Comparison of ENCODE assay signal across 12 cellular contexts in the genomic region with DNA sequence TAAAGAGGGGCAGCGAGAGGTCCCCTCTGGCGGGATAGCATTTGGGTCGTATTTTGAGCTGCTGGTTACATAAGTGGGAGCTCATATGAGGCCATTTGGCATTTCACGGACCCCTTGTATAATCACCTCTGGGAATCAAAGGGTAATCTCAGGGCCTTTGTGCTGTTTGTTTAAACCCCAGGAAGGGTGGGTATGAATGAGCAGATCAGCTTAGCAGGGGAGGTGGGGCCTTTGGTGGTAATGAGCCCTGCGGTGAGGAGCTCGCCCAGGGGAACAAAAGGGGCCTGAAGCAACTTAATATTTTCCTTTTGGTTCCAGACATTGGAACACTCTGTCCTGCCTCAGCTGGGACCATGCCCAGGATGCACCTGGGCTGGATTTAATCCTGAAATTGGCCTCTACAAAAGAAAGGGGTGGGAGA. TPM values are rescaled to one million over a fixed set of nuclear protein-coding genes. Genes with fewer than 3 reads are reported as not detected.
A peak's percentile ranks its signal among the peaks of the same experiment; 100 is the strongest.
DNase-seq lines count a peak whose midpoint lies in the region; ATAC-seq and TF ChIP-seq lines count a peak whose summit lies in the region.
"Had no signal": no experiment of that assay in that cellular context is flagged by ENCODE, and none has a peak within 500 bp of the region (broad histone marks: within the 10 kb centered on the region; RNA-seq: fewer than 3 reads in every experiment).

No MANE protein-coding gene starts in this region.

- DNase-seq in GM03348 (ENCODE audit: low spot score) (peak; percentile 2), NCI-H69 (lab: John Stamatoyannopoulos, UW) (peak; percentile 85), right atrium auricular region (ENCODE audit: low spot score) (peak; percentile 54), skeletal muscle cell (ENCODE audit: low read depth) (peak; percentile 62), hypothalamus (lab: John Stamatoyannopoulos, UW) (no peak)
- DNase-seq in activated CD4-positive, alpha-beta T cell treated with anti-CD3 and anti-CD28 coated beads, Interleukin-2, amount 50 U/mL, for 48 hours, result no peak
- no peak for DNase-seq in activated naive CD8-positive, alpha-beta T cell treated with anti-CD3 and anti-CD28 coated beads, Interleukin-2, amount 50 U/mL, for 24 hours
- DNase-seq: COR-L47, foreskin keratinocyte, NCI-H524 treated with DMSO at 0.1 percent for 48 hours, upper lobe of right lung had no signal

- no peaks in the 10 kb centered on the region for H3K9me3 Mint-ChIP-seq in activated naive CD8-positive, alpha-beta T cell treated with anti-CD3 and anti-CD28 coated beads, Interleukin-2, amount 50 U/mL, for 24 hours

- H3K27ac Mint-ChIP-seq in activated naive CD8-positive, alpha-beta T cell treated with anti-CD3 and anti-CD28 coated beads, Interleukin-2, amount 50 U/mL, for 24 hours, result no peak overlapping the region

- ATAC-seq in activated naive CD8-positive, alpha-beta T cell treated with anti-CD3 and anti-CD28 coated beads, Interleukin-2, amount 50 U/mL, for 24 hours, result no peak
- ATAC-seq in esophagus mucosa, result no peak
- ATAC-seq: foreskin keratinocyte, upper lobe of right lung had no signal

- H3K4me1 Mint-ChIP-seq in activated naive CD8-positive, alpha-beta T cell treated with anti-CD3 and anti-CD28 coated beads, Interleukin-2, amount 50 U/mL, for 24 hours, result peaks cover 5% of the 10 kb centered on the region

- no peaks in the 10 kb centered on the region for H3K9me3 ChIP-seq in right atrium auricular region
- H3K9me3 ChIP-seq: upper lobe of right lung had no signal

- TF ChIP-seq CTCF in right atrium auricular region (IDR thresholded peaks at IDR 0.05), result no peak

- H3K4me3 ChIP-seq in right atrium auricular region, result no peak overlapping the region
- no peak overlapping the region for H3K4me3 ChIP-seq in skeletal muscle cell (ENCODE audit: low read depth, low read length)
- H3K4me3 ChIP-seq: upper lobe of right lung had no signal

- no peaks in the 10 kb centered on the region for H3K27me3 Mint-ChIP-seq in activated naive CD8-positive, alpha-beta T cell treated with anti-CD3 and anti-CD28 coated beads, Interleukin-2, amount 50 U/mL, for 24 hours

- peaks cover 10% of the 10 kb centered on the region for H3K36me3 ChIP-seq in right atrium auricular region

- H3K27ac ChIP-seq in right atrium auricular region, result peak overlapping the region; percentile 16 to 36
- H3K27ac ChIP-seq: foreskin keratinocyte, upper lobe of right lung had no signal

- H3K27me3 ChIP-seq in right atrium auricular region, result no peaks in the 10 kb centered on the region
- H3K27me3 ChIP-seq: foreskin keratinocyte, upper lobe of right lung had no signal

- H3K4me1 ChIP-seq in right atrium auricular region, result peaks cover 0 to 20% of the 10 kb centered on the region in 2 donors

- no peak overlapping the region for H3K4me3 Mint-ChIP-seq in activated naive CD8-positive, alpha-beta T cell treated with anti-CD3 and anti-CD28 coated beads, Interleukin-2, amount 50 U/mL, for 24 hours

- no peaks in the 10 kb centered on the region for H3K36me3 Mint-ChIP-seq in activated naive CD8-positive, alpha-beta T cell treated with anti-CD3 and anti-CD28 coated beads, Interleukin-2, amount 50 U/mL, for 24 hours (ENCODE audit: low read depth)

RNA-seq across cellular contexts. Expression of a gene that starts 10.2 kb away (rescaled TPM):
- total RNA-seq in right atrium auricular region (10 to 100 TPM; 18.7 to 46.6 TPM), esophagus mucosa (50.7 TPM)

Comparison
In these comparisons a context has a peak if more than half of its experiments do, and no peak if none do; other contexts are left out.
1. DNase-seq: peak in GM03348 (single experiment), NCI-H69 (single experiment), right atrium auricular region (single experiment) and skeletal muscle cell (single experiment); none in activated CD4-positive, alpha-beta T cell treated with anti-CD3 and anti-CD28 coated beads, Interleukin-2, amount 50 U/mL, for 48 hours (0 of 2), activated naive CD8-positive, alpha-beta T cell treated with anti-CD3 and anti-CD28 coated beads, Interleukin-2, amount 50 U/mL, for 24 hours (single experiment) and hypothalamus (0 of 51).